In the genomic region with DNA sequence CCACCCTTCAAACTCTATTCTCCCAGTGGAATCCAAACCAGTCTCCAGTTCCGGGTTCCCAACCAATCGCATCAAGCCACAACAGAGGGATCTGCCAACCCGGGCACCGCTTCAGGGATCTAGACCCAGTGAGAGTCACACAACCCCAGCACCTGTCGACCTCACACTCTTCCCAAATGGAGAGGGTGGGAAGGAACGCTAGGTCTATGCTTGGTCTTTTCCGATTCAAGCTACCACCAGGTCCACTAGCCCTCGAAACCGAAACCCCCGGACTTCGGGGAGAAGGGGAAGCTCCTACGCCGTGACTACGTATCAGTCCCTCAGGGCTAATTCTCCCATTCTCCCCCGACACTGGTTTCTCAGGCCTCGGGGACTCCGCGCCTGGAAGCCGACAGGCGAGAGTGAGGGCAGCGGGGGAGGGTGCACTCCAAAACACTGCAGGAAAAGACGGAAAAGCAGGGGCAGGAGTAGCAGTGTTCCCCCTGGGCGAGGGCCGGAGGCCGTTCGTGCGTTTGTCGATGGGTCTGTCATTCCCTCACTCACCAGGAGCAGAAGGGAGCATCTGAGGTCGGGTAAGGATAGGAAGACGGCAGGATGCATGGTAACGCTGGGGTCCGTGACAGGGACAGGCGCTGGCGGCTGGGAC, we compare ENCODE assay signal across 1 cellular context.
TF ChIP-seq lines count a peak whose summit lies in the region.

No MANE protein-coding gene starts in this region.

TF ChIP-seq in HepG2, 621 proteins besides CTCF, POLR2A, EP300 and RAD21 (continued from another document and continues in another):
- no peak; the same call in 1 of the 2 replicates for TF ChIP-seq ZNF691 (CRISPR knock-in tag; IDR thresholded peaks at IDR 0.05; ENCODE audit: borderline replicate concordance, low read depth)
- TF ChIP-seq, protein P1, sequence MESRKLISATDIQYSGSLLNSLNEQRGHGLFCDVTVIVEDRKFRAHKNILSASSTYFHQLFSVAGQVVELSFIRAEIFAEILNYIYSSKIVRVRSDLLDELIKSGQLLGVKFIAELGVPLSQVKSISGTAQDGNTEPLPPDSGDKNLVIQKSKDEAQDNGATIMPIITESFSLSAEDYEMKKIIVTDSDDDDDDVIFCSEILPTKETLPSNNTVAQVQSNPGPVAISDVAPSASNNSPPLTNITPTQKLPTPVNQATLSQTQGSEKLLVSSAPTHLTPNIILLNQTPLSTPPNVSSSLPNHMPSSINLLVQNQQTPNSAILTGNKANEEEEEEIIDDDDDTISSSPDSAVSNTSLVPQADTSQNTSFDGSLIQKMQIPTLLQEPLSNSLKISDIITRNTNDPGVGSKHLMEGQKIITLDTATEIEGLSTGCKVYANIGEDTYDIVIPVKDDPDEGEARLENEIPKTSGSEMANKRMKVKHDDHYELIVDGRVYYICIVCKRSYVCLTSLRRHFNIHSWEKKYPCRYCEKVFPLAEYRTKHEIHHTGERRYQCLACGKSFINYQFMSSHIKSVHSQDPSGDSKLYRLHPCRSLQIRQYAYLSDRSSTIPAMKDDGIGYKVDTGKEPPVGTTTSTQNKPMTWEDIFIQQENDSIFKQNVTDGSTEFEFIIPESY (CRISPR knock-in tag; IDR thresholded peaks at IDR 0.05): 0 out of 2 replicates have a peak, but pooled peaks have one; percentile 4
- no peak; the same call in 1 of the 2 replicates for TF ChIP-seq HDAC1 (CRISPR knock-in tag; IDR thresholded peaks at IDR 0.05)
- TF ChIP-seq ZNF343 (CRISPR knock-in tag; IDR thresholded peaks at IDR 0.05): no peak
- TF ChIP-seq KDM5B (CRISPR knock-in tag; IDR thresholded peaks at IDR 0.05; ENCODE audit: borderline replicate concordance): no peak
- TF ChIP-seq TRIM24 (CRISPR knock-in tag; IDR thresholded peaks at IDR 0.05): no peak
- TF ChIP-seq TEAD2 (CRISPR knock-in tag; IDR thresholded peaks at IDR 0.05): no peak
- TF ChIP-seq, protein P2, sequence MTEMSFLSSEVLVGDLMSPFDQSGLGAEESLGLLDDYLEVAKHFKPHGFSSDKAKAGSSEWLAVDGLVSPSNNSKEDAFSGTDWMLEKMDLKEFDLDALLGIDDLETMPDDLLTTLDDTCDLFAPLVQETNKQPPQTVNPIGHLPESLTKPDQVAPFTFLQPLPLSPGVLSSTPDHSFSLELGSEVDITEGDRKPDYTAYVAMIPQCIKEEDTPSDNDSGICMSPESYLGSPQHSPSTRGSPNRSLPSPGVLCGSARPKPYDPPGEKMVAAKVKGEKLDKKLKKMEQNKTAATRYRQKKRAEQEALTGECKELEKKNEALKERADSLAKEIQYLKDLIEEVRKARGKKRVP (CRISPR knock-in tag; IDR thresholded peaks at IDR 0.05): peak in 1 of 2 experiments; percentile 11; a peak in 1 of 4 replicates
- no peak for TF ChIP-seq RELA (CRISPR knock-in tag; IDR thresholded peaks at IDR 0.05)
- TF ChIP-seq ZNF441 (CRISPR knock-in tag; IDR thresholded peaks at IDR 0.05; ENCODE audit: borderline replicate concordance): no peak
- peak; percentile 84; the same call in 1 of the 2 replicates for TF ChIP-seq FLYWCH1 (CRISPR knock-in tag; IDR thresholded peaks at IDR 0.05)
- no peak for TF ChIP-seq ZMAT3 (CRISPR knock-in tag; conservative IDR thresholded peaks at IDR 0.05)
- TF ChIP-seq, protein P3, sequence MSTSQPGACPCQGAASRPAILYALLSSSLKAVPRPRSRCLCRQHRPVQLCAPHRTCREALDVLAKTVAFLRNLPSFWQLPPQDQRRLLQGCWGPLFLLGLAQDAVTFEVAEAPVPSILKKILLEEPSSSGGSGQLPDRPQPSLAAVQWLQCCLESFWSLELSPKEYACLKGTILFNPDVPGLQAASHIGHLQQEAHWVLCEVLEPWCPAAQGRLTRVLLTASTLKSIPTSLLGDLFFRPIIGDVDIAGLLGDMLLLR (CRISPR knock-in tag; IDR thresholded peaks at IDR 0.05): no peak
- TF ChIP-seq, protein P4, sequence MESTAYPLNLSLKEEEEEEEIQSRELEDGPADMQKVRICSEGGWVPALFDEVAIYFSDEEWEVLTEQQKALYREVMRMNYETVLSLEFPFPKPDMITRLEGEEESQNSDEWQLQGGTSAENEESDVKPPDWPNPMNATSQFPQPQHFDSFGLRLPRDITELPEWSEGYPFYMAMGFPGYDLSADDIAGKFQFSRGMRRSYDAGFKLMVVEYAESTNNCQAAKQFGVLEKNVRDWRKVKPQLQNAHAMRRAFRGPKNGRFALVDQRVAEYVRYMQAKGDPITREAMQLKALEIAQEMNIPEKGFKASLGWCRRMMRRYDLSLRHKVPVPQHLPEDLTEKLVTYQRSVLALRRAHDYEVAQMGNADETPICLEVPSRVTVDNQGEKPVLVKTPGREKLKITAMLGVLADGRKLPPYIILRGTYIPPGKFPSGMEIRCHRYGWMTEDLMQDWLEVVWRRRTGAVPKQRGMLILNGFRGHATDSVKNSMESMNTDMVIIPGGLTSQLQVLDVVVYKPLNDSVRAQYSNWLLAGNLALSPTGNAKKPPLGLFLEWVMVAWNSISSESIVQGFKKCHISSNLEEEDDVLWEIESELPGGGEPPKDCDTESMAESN (CRISPR knock-in tag; conservative IDR thresholded peaks at IDR 0.05): no peak; the same call in none of the 2 replicates
- TF ChIP-seq SPEN (CRISPR knock-in tag; IDR thresholded peaks at IDR 0.05; ENCODE audit: low read depth): no peak
- TF ChIP-seq ZMYM3 (CRISPR knock-in tag; IDR thresholded peaks at IDR 0.05): no peak
- TF ChIP-seq ZSCAN21 (CRISPR knock-in tag; IDR thresholded peaks at IDR 0.05; ENCODE audit: borderline replicate concordance): no peak
- TF ChIP-seq CBX1 (IDR thresholded peaks at IDR 0.05; ENCODE audit: low read depth): no peak
- TF ChIP-seq, protein P5, sequence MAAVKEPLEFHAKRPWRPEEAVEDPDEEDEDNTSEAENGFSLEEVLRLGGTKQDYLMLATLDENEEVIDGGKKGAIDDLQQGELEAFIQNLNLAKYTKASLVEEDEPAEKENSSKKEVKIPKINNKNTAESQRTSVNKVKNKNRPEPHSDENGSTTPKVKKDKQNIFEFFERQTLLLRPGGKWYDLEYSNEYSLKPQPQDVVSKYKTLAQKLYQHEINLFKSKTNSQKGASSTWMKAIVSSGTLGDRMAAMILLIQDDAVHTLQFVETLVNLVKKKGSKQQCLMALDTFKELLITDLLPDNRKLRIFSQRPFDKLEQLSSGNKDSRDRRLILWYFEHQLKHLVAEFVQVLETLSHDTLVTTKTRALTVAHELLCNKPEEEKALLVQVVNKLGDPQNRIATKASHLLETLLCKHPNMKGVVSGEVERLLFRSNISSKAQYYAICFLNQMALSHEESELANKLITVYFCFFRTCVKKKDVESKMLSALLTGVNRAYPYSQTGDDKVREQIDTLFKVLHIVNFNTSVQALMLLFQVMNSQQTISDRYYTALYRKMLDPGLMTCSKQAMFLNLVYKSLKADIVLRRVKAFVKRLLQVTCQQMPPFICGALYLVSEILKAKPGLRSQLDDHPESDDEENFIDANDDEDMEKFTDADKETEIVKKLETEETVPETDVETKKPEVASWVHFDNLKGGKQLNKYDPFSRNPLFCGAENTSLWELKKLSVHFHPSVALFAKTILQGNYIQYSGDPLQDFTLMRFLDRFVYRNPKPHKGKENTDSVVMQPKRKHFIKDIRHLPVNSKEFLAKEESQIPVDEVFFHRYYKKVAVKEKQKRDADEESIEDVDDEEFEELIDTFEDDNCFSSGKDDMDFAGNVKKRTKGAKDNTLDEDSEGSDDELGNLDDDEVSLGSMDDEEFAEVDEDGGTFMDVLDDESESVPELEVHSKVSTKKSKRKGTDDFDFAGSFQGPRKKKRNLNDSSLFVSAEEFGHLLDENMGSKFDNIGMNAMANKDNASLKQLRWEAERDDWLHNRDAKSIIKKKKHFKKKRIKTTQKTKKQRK (IDR thresholded peaks at IDR 0.05; ENCODE audit: low read length): no peak
- TF ChIP-seq KLF9 (CRISPR knock-in tag; IDR thresholded peaks at IDR 0.05; ENCODE audit: low read depth): no peak
- no peak for TF ChIP-seq ELF3 (CRISPR knock-in tag; IDR thresholded peaks at IDR 0.05)
- no peak for TF ChIP-seq SRSF1 (optimal IDR thresholded peaks at IDR 0.05; ENCODE audit: low read depth, low read length)
- no peak for TF ChIP-seq GZF1 (CRISPR knock-in tag; IDR thresholded peaks at IDR 0.05)
- no peak for TF ChIP-seq SETDB1 (CRISPR knock-in tag; IDR thresholded peaks at IDR 0.05; ENCODE audit: borderline replicate concordance)
- peak; percentile 6 for TF ChIP-seq TEAD3 (CRISPR knock-in tag; optimal IDR thresholded peaks at IDR 0.05; ENCODE audit: borderline replicate concordance)
- TF ChIP-seq SP5 (CRISPR knock-in tag; IDR thresholded peaks at IDR 0.05; ENCODE audit: borderline replicate concordance, low read depth): no peak
- 0 out of 2 replicates have a peak, but pooled peaks have one; percentile 73 for TF ChIP-seq ZNF280D (CRISPR knock-in tag; IDR thresholded peaks at IDR 0.05)
- TF ChIP-seq MBNL3 (CRISPR knock-in tag; conservative IDR thresholded peaks at IDR 0.05): no peak
- TF ChIP-seq WIZ (CRISPR knock-in tag; IDR thresholded peaks at IDR 0.05): no peak
- no peak for TF ChIP-seq PRMT3 (CRISPR knock-in tag; IDR thresholded peaks at IDR 0.05; ENCODE audit: borderline replicate concordance, low read depth)
- TF ChIP-seq ZNF773 (CRISPR knock-in tag; IDR thresholded peaks at IDR 0.05; ENCODE audit: borderline replicate concordance): no peak
- no peak for TF ChIP-seq ZNF382 (CRISPR knock-in tag; IDR thresholded peaks at IDR 0.05; ENCODE audit: borderline replicate concordance)
- TF ChIP-seq ZNF331 (CRISPR knock-in tag; IDR thresholded peaks at IDR 0.05): no peak
- no peak for TF ChIP-seq RBAK (CRISPR knock-in tag; IDR thresholded peaks at IDR 0.05)
- TF ChIP-seq ZC3H13 (CRISPR knock-in tag; IDR thresholded peaks at IDR 0.05): no peak
- no peak for TF ChIP-seq ZNF780A (CRISPR knock-in tag; IDR thresholded peaks at IDR 0.05)
- TF ChIP-seq ATF3 (CRISPR knock-in tag; IDR thresholded peaks at IDR 0.05): no peak
- no peak for TF ChIP-seq MBD4 (IDR thresholded peaks at IDR 0.05; ENCODE audit: borderline replicate concordance, low read length)
- no peak for TF ChIP-seq KAT2B (IDR thresholded peaks at IDR 0.05; ENCODE audit: borderline replicate concordance, low read depth, low read length)
- TF ChIP-seq FUBP1 (CRISPR knock-in tag; IDR thresholded peaks at IDR 0.05; ENCODE audit: borderline replicate concordance): no peak
- TF ChIP-seq ELK4 (CRISPR knock-in tag; IDR thresholded peaks at IDR 0.05; ENCODE audit: borderline replicate concordance): no peak
- TF ChIP-seq, protein P6, sequence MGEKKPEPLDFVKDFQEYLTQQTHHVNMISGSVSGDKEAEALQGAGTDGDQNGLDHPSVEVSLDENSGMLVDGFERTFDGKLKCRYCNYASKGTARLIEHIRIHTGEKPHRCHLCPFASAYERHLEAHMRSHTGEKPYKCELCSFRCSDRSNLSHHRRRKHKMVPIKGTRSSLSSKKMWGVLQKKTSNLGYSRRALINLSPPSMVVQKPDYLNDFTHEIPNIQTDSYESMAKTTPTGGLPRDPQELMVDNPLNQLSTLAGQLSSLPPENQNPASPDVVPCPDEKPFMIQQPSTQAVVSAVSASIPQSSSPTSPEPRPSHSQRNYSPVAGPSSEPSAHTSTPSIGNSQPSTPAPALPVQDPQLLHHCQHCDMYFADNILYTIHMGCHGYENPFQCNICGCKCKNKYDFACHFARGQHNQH (CRISPR knock-in tag; IDR thresholded peaks at IDR 0.05): no peak
- no peak for TF ChIP-seq TP53 (CRISPR knock-in tag; conservative IDR thresholded peaks at IDR 0.05)
